In the genomic region with DNA sequence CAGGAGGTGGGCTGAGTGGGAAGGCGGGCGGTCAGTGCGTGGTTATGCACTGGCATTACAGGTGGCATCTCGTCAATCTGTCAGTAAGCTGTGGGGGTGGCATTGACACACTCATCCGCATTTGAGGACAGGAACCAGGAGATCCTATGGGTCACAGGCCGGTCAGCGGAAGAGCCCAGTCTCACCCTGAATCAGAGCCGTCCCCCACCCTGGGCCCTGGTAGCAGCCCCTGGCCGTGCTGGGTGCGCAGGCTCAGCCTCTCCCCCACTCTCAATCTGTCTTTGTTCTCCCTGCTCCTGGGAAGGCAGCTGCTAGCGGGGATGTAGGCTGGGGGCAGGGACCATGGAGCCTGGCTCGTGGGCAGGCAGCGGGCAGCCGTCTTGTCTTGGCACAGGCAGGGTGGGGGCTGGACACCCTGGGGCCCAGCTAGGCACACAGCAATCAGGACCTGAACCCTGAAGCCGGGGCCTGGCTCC, we compare ENCODE assay signal across 10 cellular contexts. TPM values are rescaled to one million over a fixed set of nuclear protein-coding genes. Genes with fewer than 3 reads are reported as not detected.
A peak's percentile ranks its signal among the peaks of the same experiment; 100 is the strongest.
DNase-seq lines count a peak whose midpoint lies in the region; ATAC-seq and TF ChIP-seq lines count a peak whose summit lies in the region.
"Had no signal": no experiment of that assay in that cellular context is flagged by ENCODE, and none has a peak within 500 bp of the region (broad histone marks: within the 10 kb centered on the region; RNA-seq: fewer than 3 reads in every experiment).

No MANE protein-coding gene starts in this region.

- no peaks in the 10 kb centered on the region for H3K36me3 Mint-ChIP-seq in CD4-positive, CD25-positive, alpha-beta regulatory T cell

- TF ChIP-seq CTCF in coronary artery (IDR thresholded peaks at IDR 0.05) (no peak), BE2C (IDR thresholded peaks at IDR 0.05; ENCODE audit: low read depth, low read length) (no peak)

- peak overlapping the region; percentile 79 for H3K27ac ChIP-seq in CD4-positive, CD25-positive, alpha-beta regulatory T cell (ENCODE audit: insufficient read depth, low read length, poor library complexity, severe bottlenecking)
- H3K27ac ChIP-seq in coronary artery: peak overlapping the region; percentile 72 to 89
- no peak overlapping the region for H3K27ac ChIP-seq in GM23248
- H3K27ac ChIP-seq: epithelial cell of prostate had no signal

- no peaks in the 10 kb centered on the region for H3F3A ChIP-seq in GM23248 (ENCODE audit: insufficient read depth)

- no peaks in the 10 kb centered on the region for H3K9me3 ChIP-seq in CD4-positive, CD25-positive, alpha-beta regulatory T cell (ENCODE audit: control insufficient read depth in 2 of 2, low read length in 2 of 2)
- H3K9me3 ChIP-seq in GM23248 (ENCODE audit: low read depth): no peaks in the 10 kb centered on the region
- H3K9me3 ChIP-seq in BE2C: no peaks in the 10 kb centered on the region

- H3K4me2 ChIP-seq in GM23248 (ENCODE audit: unreplicated experiment): no peak overlapping the region

- ATAC-seq in CD4-positive, CD25-positive, alpha-beta regulatory T cell (ENCODE audit: low read depth in 2 of 2): no peak
- ATAC-seq in HG03097 (IDR thresholded peaks at IDR 0.05; ENCODE audit: low FRiP score, unreplicated experiment): no peak

- no peak overlapping the region for H3K4me3 ChIP-seq in CD4-positive, CD25-positive, alpha-beta regulatory T cell (ENCODE audit: low read depth, low read length)
- H3K4me3 ChIP-seq in coronary artery (peak overlapping the region; percentile 43), GM23248 (no peak overlapping the region), BE2C (ENCODE audit: low read depth, low read length) (no peak overlapping the region)

- in situ Hi-C loops in GM23248 (cut with MboI): no loop called here

- 88 to 92% methylated on average over 15 of the region's 15 CpGs for WGBS in GM23248 (ENCODE audit: low coverage in 1 of 2, low lambda C conversion rate in 2 of 2, missing lambda C conversion rate in 2 of 2), 2 experiments

- H4K20me1 ChIP-seq in GM23248 (ENCODE audit: insufficient read depth): peaks cover 3% of the 10 kb centered on the region; the same call in 1 of the 2 replicates

- peak overlapping the region; percentile 81 to 99 (median 96) for H3K27ac Mint-ChIP-seq in CD4-positive, CD25-positive, alpha-beta regulatory T cell

- no peaks in the 10 kb centered on the region for H3K27me3 Mint-ChIP-seq in CD4-positive, CD25-positive, alpha-beta regulatory T cell

- peaks cover 66% of the 10 kb centered on the region for H3K4me1 ChIP-seq in CD4-positive, CD25-positive, alpha-beta regulatory T cell (ENCODE audit: control insufficient read depth, insufficient read depth, low read length, poor library complexity, severe bottlenecking)
- peaks cover 13% of the 10 kb centered on the region; the same call in 1 of the 2 replicates for H3K4me1 ChIP-seq in GM23248 (ENCODE audit: insufficient read depth)
- H3K4me1 ChIP-seq in BE2C: peaks cover 11% of the 10 kb centered on the region; the same call in 1 of the 2 replicates

- no peaks in the 10 kb centered on the region for H3K36me3 ChIP-seq in CD4-positive, CD25-positive, alpha-beta regulatory T cell (ENCODE audit: control insufficient read depth, insufficient read depth, low read length)
- H3K36me3 ChIP-seq in GM23248 (ENCODE audit: low read depth) (no peaks in the 10 kb centered on the region; the same call in 1 of the 2 replicates), BE2C (peaks cover 26% of the 10 kb centered on the region)

- no peaks in the 10 kb centered on the region for H3K27me3 ChIP-seq in CD4-positive, CD25-positive, alpha-beta regulatory T cell (ENCODE audit: control insufficient read depth, insufficient read depth, low read length)
- H3K27me3 ChIP-seq in GM23248 (replicated peaks; ENCODE audit: insufficient read depth): no peaks in the 10 kb centered on the region
- H3K27me3 ChIP-seq in BE2C: no peaks in the 10 kb centered on the region

- no peaks in the 10 kb centered on the region for H3K9me2 ChIP-seq in GM23248 (ENCODE audit: insufficient read depth)

- H3K4me1 Mint-ChIP-seq in CD4-positive, CD25-positive, alpha-beta regulatory T cell: peaks cover 0 to 72% (median 17%) of the 10 kb centered on the region in 4 donors

- no peak overlapping the region for H2AFZ ChIP-seq in GM23248

- no peaks in the 10 kb centered on the region for H3K9me3 Mint-ChIP-seq in CD4-positive, CD25-positive, alpha-beta regulatory T cell

- no peak overlapping the region for H3K9ac ChIP-seq in GM23248

- H3K79me2 ChIP-seq in GM23248 (ENCODE audit: insufficient read depth): peaks cover 99% of the 10 kb centered on the region

- DNase-seq in CD4-positive, CD25-positive, alpha-beta regulatory T cell: no peak
- peak; percentile 80 for DNase-seq in NCI-H1694 treated with DMSO at 0.1 percent for 48 hours (lab: John Stamatoyannopoulos, UW)
- DNase-seq in coronary artery (ENCODE audit: low spot score): no peak
- DNase-seq in nucleus accumbens (lab: John Stamatoyannopoulos, UW): peak in 54 of 56 donors; percentile 35 to 91 (median 83)
- DNase-seq in RPMI8226: no peak
- DNase-seq in GM23248: no peak
- no peak for DNase-seq in BE2C
- DNase-seq: H7 had no signal

- H3K4me3 Mint-ChIP-seq in CD4-positive, CD25-positive, alpha-beta regulatory T cell: peak overlapping the region; percentile 32 to 82 (median 62)

RNA-seq across cellular contexts. Expression of a gene that starts 5.1 kb away (rescaled TPM):
- 74.3 TPM for total RNA-seq in CD4-positive, CD25-positive, alpha-beta regulatory T cell
- 1 to 10 TPM; 4.2 to 8.9 (median 6.6) TPM for polyA plus RNA-seq in CD4-positive, CD25-positive, alpha-beta regulatory T cell
- 53.3 and 62.1 TPM in 2 replicates for total RNA-seq in GM23248 (2014; rRNA removed; shearing (Covaris generic))
- polyA plus RNA-seq in GM23248 (2016; fragmentation: Nextera tagmentation; extraction: Ambion mirVana): 23.0 and 24.2 TPM in 2 replicates
- 133 TPM for polyA plus RNA-seq in BE2C (2012; ENCODE audit: insufficient read depth, insufficient read length, low read depth)

RNA-seq across cellular contexts. Expression of a gene that starts 29.5 kb away (rescaled TPM):
- total RNA-seq in CD4-positive, CD25-positive, alpha-beta regulatory T cell: 1.9 TPM
- polyA plus RNA-seq in CD4-positive, CD25-positive, alpha-beta regulatory T cell: 1 to 10 TPM in 2 of 4 donors, under 1 TPM in 2; 0.10 to 1.7 (median 1.0) TPM
- total RNA-seq in GM23248 (2014; rRNA removed; shearing (Covaris generic)): 3.7 and 4.7 TPM in 2 replicates
- 6.6 and 7.1 TPM in 2 replicates for polyA plus RNA-seq in GM23248 (2016; fragmentation: Nextera tagmentation; extraction: Ambion mirVana)
- 1.5 TPM for polyA plus RNA-seq in BE2C (2012; ENCODE audit: insufficient read depth, insufficient read length, low read depth)

RNA-seq across cellular contexts. Expression of a gene that starts 58.4 kb away (rescaled TPM):
- total RNA-seq in CD4-positive, CD25-positive, alpha-beta regulatory T cell: 82.6 TPM
- polyA plus RNA-seq in CD4-positive, CD25-positive, alpha-beta regulatory T cell: 100 to 1,000 TPM; 234 to 281 (median 246) TPM
- 148 and 174 TPM in 2 replicates for total RNA-seq in GM23248 (2014; rRNA removed; shearing (Covaris generic))
- 132 and 141 TPM in 2 replicates for polyA plus RNA-seq in GM23248 (2016; fragmentation: Nextera tagmentation; extraction: Ambion mirVana)
- 407 TPM for polyA plus RNA-seq in BE2C (2012; ENCODE audit: insufficient read depth, insufficient read length, low read depth)

Comparison
In these comparisons a context has a peak if more than half of its experiments do, and no peak if none do; other contexts are left out.
1. DNase-seq: peak in NCI-H1694 treated with DMSO at 0.1 percent for 48 hours (single experiment) and nucleus accumbens (54 of 56); none in CD4-positive, CD25-positive, alpha-beta regulatory T cell (0 of 3), coronary artery (single experiment), RPMI8226 (single experiment), GM23248 (single experiment) and BE2C (single experiment).